8 cellular contexts compared by ENCODE assay signal in genomic region chr10:59904431-59905065, GRCh38. TPM values are rescaled to one million over a fixed set of nuclear protein-coding genes. Genes with fewer than 3 reads are reported as not detected.
DNase-seq lines count a peak whose midpoint lies in the region; ATAC-seq and TF ChIP-seq lines count a peak whose summit lies in the region.

No MANE protein-coding gene starts in this region.

- ATAC-seq in gastrocnemius medialis (no peak), GM18505 (IDR thresholded peaks at IDR 0.05; ENCODE audit: unreplicated experiment) (no peak), GM18873 (IDR thresholded peaks at IDR 0.05; ENCODE audit: low FRiP score, unreplicated experiment) (no peak), HG02678 (IDR thresholded peaks at IDR 0.05; ENCODE audit: unreplicated experiment) (no peak), GM18517 (IDR thresholded peaks at IDR 0.05; ENCODE audit: unreplicated experiment) (no peak)

- no peaks in the 10 kb centered on the region for H3K9me3 ChIP-seq in SU-DHL-6 (ENCODE audit: insufficient read depth, low read length)
- no peaks in the 10 kb centered on the region for H3K9me3 ChIP-seq in gastrocnemius medialis

- DNase-seq in fibroblast of the aortic adventitia (ENCODE audit: low read depth): no peak
- no peak for DNase-seq in gastrocnemius medialis

- peaks cover 36 to 51% of the 10 kb centered on the region in 2 donors for H3K4me1 ChIP-seq in gastrocnemius medialis

- no peaks in the 10 kb centered on the region for H3K27me3 ChIP-seq in SU-DHL-6 (ENCODE audit: low read length)
- no peaks in the 10 kb centered on the region for H3K27me3 ChIP-seq in gastrocnemius medialis

- H3K27ac ChIP-seq in SU-DHL-6 (ENCODE audit: low read depth, low read length) (peak overlapping the region; percentile 87), gastrocnemius medialis (peak overlapping the region; percentile 89 to 92 (median 90))

- peak overlapping the region; percentile 85 for H3K9ac ChIP-seq in SU-DHL-6 (ENCODE audit: low read length)

- peaks cover 67% of the 10 kb centered on the region for H3K79me2 ChIP-seq in SU-DHL-6 (ENCODE audit: insufficient read depth, low read length)

- intact Hi-C loops in gastrocnemius medialis (cut with DNase I; ENCODE audit: low total_unique reads): loop anchor here (5.0 to 10.0 kb wide), 4 partner anchors 182 to 1637 kb away; partner anchors contain the start of genes CISD1 and IPMK

- peaks cover 3% of the 10 kb centered on the region; the same call in 1 of the 2 replicates for H4K20me1 ChIP-seq in SU-DHL-6 (ENCODE audit: low read depth, low read length)

- TF ChIP-seq CTCF in GM12875 (IDR thresholded peaks at IDR 0.05; ENCODE audit: borderline replicate concordance, insufficient read depth, low read depth, low read length): no peak
- no peak for TF ChIP-seq CTCF in SU-DHL-6 (IDR thresholded peaks at IDR 0.05; ENCODE audit: insufficient read depth, low read length, poor library complexity, severe bottlenecking)
- TF ChIP-seq CTCF in fibroblast of the aortic adventitia (IDR thresholded peaks at IDR 0.05; ENCODE audit: insufficient read depth, low read length): no peak
- no peak for TF ChIP-seq CTCF in gastrocnemius medialis (IDR thresholded peaks at IDR 0.05 in 4 of 5, conservative IDR thresholded peaks at IDR 0.05 in 1 of 5)

- no peaks in the 10 kb centered on the region for H3K36me3 ChIP-seq in SU-DHL-6 (ENCODE audit: low read length)
- H3K36me3 ChIP-seq in gastrocnemius medialis: no peaks in the 10 kb centered on the region

- H3K4me3 ChIP-seq in GM12875 (ENCODE audit: low read depth, low read length) (peak overlapping the region; percentile 99), SU-DHL-6 (ENCODE audit: insufficient read depth, low read length, poor library complexity, severe bottlenecking) (peak overlapping the region; percentile 97), fibroblast of the aortic adventitia (ENCODE audit: low read depth, low read length) (peak overlapping the region; percentile 96), gastrocnemius medialis (peak overlapping the region; percentile 81 to 98 (median 92))

- no peak for TF ChIP-seq POLR2A in gastrocnemius medialis (IDR thresholded peaks at IDR 0.05)
- TF ChIP-seq POLR2A in GM18505 (IDR thresholded peaks at IDR 0.05; ENCODE audit: borderline replicate concordance, extremely low read depth, insufficient read depth, insufficient read length): no peak

- peak overlapping the region; percentile 94 for H3K4me2 ChIP-seq in SU-DHL-6 (ENCODE audit: low read depth, low read length, poor library complexity, severe bottlenecking)

- H2AFZ ChIP-seq in SU-DHL-6 (ENCODE audit: low read depth, low read length, severe bottlenecking): no peak overlapping the region

- in situ Hi-C loops in gastrocnemius medialis (cut with MboI; ENCODE audit: low sequenced_read_pairs in 4 of 4): loop anchor here in 1 of 4 donors (5.0 to 10.0 kb wide), 2 partner anchors 37 to 280 kb away; no protein-coding TSS in a partner anchor

- peaks cover 13% of the 10 kb centered on the region for H3F3A ChIP-seq in SU-DHL-6 (ENCODE audit: insufficient read depth)

- H3K9me2 ChIP-seq in SU-DHL-6 (replicated peaks; ENCODE audit: insufficient read depth, low read length): no peaks in the 10 kb centered on the region

RNA-seq across cellular contexts. Expression of gene CCDC6, which starts 1.8 kb away (rescaled TPM):
- total RNA-seq in fibroblast of the aortic adventitia (ENCODE audit: low replicate concordance) (27.3 and 44.1 TPM in 2 replicates), gastrocnemius medialis (10 to 100 TPM; 26.6 to 43.3 (median 29.5) TPM)
